ENCODE assay signal across 14 cellular contexts in the genomic region with DNA sequence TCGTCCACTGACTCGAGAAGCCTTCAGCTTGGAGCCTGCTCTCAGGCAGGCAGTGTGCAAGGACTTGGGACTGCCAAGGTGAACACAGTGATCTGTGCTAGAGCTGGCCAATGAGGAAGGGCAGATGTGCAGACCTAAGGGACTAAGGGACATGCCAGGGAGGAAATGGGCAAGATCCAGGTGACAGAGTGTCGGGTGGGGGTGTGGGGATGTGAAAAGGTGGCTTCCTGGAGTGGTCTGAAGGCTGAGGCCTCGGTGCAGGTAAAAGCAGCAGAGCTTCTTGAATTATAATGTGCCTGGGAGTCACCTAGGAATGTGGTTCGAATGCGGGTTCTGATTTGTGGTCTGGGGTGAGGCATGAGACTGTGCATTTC. TPM values are rescaled to one million over a fixed set of nuclear protein-coding genes. Genes with fewer than 3 reads are reported as not detected.
"Had no signal": no experiment of that assay in that cellular context is flagged by ENCODE, and none has a peak within 500 bp of the region (broad histone marks: within the 10 kb centered on the region; RNA-seq: fewer than 3 reads in every experiment).

No MANE protein-coding gene starts in this region.

- H3K9me3 Mint-ChIP-seq: effector memory CD8-positive, alpha-beta T cell had no signal

- H3K27me3 ChIP-seq: pancreas, transverse colon, upper lobe of right lung had no signal

- H3K4me3 Mint-ChIP-seq: effector memory CD8-positive, alpha-beta T cell; memory B cell; naive thymus-derived CD4-positive, alpha-beta T cell; nephron; stimulated activated naive B cell treated with anti-CD40 and anti-IgM and Interleukin-4, amounts not matched to agents 10 μg/mL and 1 μg/mL and 100 μg/mL, for 72 hours; stimulated activated naive CD8-positive, alpha-beta T cell treated with anti-CD3 and anti-CD28 coated beads, Interleukin-15, Interleukin-2, amounts not matched to agents 100 ng/mL and 50 ng/mL, for 24 hours had no signal

- H3K9me3 ChIP-seq: pancreas, transverse colon, upper lobe of right lung had no signal

- H3K27me3 Mint-ChIP-seq: stimulated activated naive CD8-positive, alpha-beta T cell treated with anti-CD3 and anti-CD28 coated beads, Interleukin-15, Interleukin-2, amounts not matched to agents 100 ng/mL and 50 ng/mL, for 24 hours had no signal

- H3K4me1 Mint-ChIP-seq: memory B cell; stimulated activated naive B cell treated with anti-CD40 and anti-IgM and Interleukin-4, amounts not matched to agents 10 μg/mL and 1 μg/mL and 100 μg/mL, for 72 hours had no signal

- H3K27ac Mint-ChIP-seq: effector memory CD8-positive, alpha-beta T cell; memory B cell; naive thymus-derived CD4-positive, alpha-beta T cell; nephron; stimulated activated naive B cell treated with anti-CD40 and anti-IgM and Interleukin-4, amounts not matched to agents 10 μg/mL and 1 μg/mL and 100 μg/mL, for 72 hours; stimulated activated naive CD8-positive, alpha-beta T cell treated with anti-CD3 and anti-CD28 coated beads, Interleukin-15, Interleukin-2, amounts not matched to agents 100 ng/mL and 50 ng/mL, for 24 hours had no signal

- H3K36me3 ChIP-seq: pancreas, transverse colon, upper lobe of right lung had no signal

- H3K27ac ChIP-seq: pancreas, transverse colon, upper lobe of right lung had no signal

- DNase-seq: cortex of kidney, kidney, midbrain, occipital lobe had no signal

- H3K4me3 ChIP-seq: lung, pancreas, transverse colon, upper lobe of right lung had no signal

- H3K4me1 ChIP-seq: pancreas, upper lobe of right lung had no signal

RNA-seq across cellular contexts. Expression of a gene that starts 42.0 kb away (rescaled TPM):
- total RNA-seq: occipital lobe had no signal
- polyA plus RNA-seq: naive thymus-derived CD4-positive, alpha-beta T cell had no signal
